In genomic region chr4:83504544-83504943, GRCh38 we compare ENCODE assay signal across 1 cellular context.
TF ChIP-seq lines count a peak whose summit lies in the region.

No MANE protein-coding gene starts in this region.

TF ChIP-seq in H1, 55 proteins besides CTCF, POLR2A, EP300 and RAD21:
- TF ChIP-seq SAP30 (IDR thresholded peaks at IDR 0.05; ENCODE audit: insufficient read depth, insufficient replicate concordance, low read length) (no peak), GABPA (IDR thresholded peaks at IDR 0.05; ENCODE audit: borderline replicate concordance, insufficient read depth, low read length) (no peak), HDAC2 (IDR thresholded peaks at IDR 0.05; ENCODE audit: borderline replicate concordance in 1 of 2, low read depth in 2 of 2, low read length in 2 of 2) (no peak), NANOG (IDR thresholded peaks at IDR 0.05; ENCODE audit: insufficient read depth, low read depth, low read length, poor library complexity, severe bottlenecking) (no peak), NRF1 (IDR thresholded peaks at IDR 0.05; ENCODE audit: low read depth, low read length) (no peak), KDM5A (IDR thresholded peaks at IDR 0.05; ENCODE audit: low read length) (no peak), KDM1A (IDR thresholded peaks at IDR 0.05; ENCODE audit: borderline replicate concordance, low read length) (no peak), CREB1 (IDR thresholded peaks at IDR 0.05) (no peak), SP4 (IDR thresholded peaks at IDR 0.05; ENCODE audit: low read length) (no peak), YY1 (IDR thresholded peaks at IDR 0.05; ENCODE audit: low read depth, low read length) (no peak), EGR1 (IDR thresholded peaks at IDR 0.05; ENCODE audit: borderline replicate concordance, low read depth, low read length) (no peak), RNF2 (IDR thresholded peaks at IDR 0.05; ENCODE audit: borderline replicate concordance, low read depth, low read length, missing control alignments, poor library complexity, severe bottlenecking) (no peak), EZH2 (IDR thresholded peaks at IDR 0.05; ENCODE audit: low read depth, low read length, severe bottlenecking) (no peak), TAF7 (optimal IDR thresholded peaks at IDR 0.05; ENCODE audit: borderline replicate concordance, low read depth, low read length) (no peak), CBX8 (IDR thresholded peaks at IDR 0.05; ENCODE audit: borderline replicate concordance, low read depth, low read length) (no peak), SIX5 (IDR thresholded peaks at IDR 0.05; ENCODE audit: low read depth, low read length) (no peak), RBBP5 (IDR thresholded peaks at IDR 0.05; ENCODE audit: borderline replicate concordance, low read depth, low read length) (no peak), TBP (IDR thresholded peaks at IDR 0.05; ENCODE audit: low read depth, low read length) (no peak)
